In the genomic region with DNA sequence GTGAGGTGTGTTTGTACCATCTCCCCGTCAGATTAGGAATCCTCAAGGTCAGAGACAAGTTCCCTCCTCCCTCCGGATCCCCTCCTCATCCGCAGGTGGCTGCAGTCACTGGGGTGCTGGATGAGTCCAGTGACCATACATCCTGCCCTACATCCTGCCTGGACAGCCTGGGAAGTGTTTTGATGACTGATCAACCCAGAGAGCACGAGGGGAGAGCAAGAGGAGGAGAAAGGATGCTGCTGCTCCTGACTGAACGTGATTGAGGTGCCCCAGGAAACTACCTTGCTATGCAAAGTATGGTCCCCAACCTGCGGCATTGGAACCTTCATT, we compare ENCODE assay signal across 1 cellular context.
TF ChIP-seq lines count a peak whose summit lies in the region.

No MANE protein-coding gene starts in this region.

TF ChIP-seq in WTC11, 78 proteins besides CTCF, POLR2A, EP300 and RAD21 (continued from another document):
- TF ChIP-seq, protein P1, sequence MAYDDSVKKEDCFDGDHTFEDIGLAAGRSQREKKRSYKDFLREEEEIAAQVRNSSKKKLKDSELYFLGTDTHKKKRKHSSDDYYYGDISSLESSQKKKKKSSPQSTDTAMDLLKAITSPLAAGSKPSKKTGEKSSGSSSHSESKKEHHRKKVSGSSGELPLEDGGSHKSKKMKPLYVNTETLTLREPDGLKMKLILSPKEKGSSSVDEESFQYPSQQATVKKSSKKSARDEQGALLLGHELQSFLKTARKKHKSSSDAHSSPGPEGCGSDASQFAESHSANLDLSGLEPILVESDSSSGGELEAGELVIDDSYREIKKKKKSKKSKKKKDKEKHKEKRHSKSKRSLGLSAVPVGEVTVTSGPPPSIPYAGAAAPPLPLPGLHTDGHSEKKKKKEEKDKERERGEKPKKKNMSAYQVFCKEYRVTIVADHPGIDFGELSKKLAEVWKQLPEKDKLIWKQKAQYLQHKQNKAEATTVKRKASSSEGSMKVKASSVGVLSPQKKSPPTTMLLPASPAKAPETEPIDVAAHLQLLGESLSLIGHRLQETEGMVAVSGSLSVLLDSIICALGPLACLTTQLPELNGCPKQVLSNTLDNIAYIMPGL (CRISPR knock-in tag; IDR thresholded peaks at IDR 0.05), result no peak
- TF ChIP-seq, protein P2, sequence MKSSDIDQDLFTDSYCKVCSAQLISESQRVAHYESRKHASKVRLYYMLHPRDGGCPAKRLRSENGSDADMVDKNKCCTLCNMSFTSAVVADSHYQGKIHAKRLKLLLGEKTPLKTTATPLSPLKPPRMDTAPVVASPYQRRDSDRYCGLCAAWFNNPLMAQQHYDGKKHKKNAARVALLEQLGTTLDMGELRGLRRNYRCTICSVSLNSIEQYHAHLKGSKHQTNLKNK (CRISPR knock-in tag; IDR thresholded peaks at IDR 0.05), result no peak
- TF ChIP-seq SOX15 (CRISPR knock-in tag; IDR thresholded peaks at IDR 0.05), result no peak
